In the genomic region with DNA sequence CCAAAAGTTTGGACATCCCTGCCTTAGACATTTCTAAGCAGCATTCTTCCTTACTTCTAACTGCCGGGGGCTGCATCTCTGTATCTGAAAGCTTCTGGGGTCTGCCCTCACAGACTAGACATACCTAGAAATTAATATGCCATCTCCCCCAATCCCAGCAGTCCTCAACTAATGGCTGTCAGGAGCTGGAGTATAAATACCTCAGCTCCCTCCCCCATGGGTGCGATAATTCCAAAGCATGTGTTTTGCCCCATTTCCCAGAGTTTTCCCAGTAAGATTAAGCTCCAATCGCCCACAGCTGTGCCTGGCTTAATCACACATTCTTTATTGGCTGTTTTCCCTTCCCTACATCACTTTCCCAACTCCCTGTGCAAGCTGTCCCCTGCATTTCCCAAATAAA, we compare ENCODE assay signal across 27 cellular contexts. TPM values are rescaled to one million over a fixed set of nuclear protein-coding genes. Genes with fewer than 3 reads are reported as not detected.
DNase-seq lines count a peak whose midpoint lies in the region; ATAC-seq, FAIRE-seq and TF ChIP-seq lines count a peak whose summit lies in the region.
"Had no signal": no experiment of that assay in that cellular context is flagged by ENCODE, and none has a peak within 500 bp of the region (broad histone marks: within the 10 kb centered on the region; RNA-seq: fewer than 3 reads in every experiment).

No MANE protein-coding gene starts in this region.

- H3K4me1 ChIP-seq in right atrium auricular region = no peaks in the 10 kb centered on the region
- no peaks in the 10 kb centered on the region for H3K4me1 ChIP-seq in left ventricle myocardium inferior
- no peaks in the 10 kb centered on the region; a peak in 1 of 7 replicates for H3K4me1 ChIP-seq in H1 (replicated peaks in 1 of 4; ENCODE audit: control insufficient read depth in 3 of 4, insufficient read depth in 4 of 4, low read length in 3 of 4)
- peaks cover 0 to 32% (median 13%) of the 10 kb centered on the region in 4 donors for H3K4me1 ChIP-seq in transverse colon
- peaks cover 17% of the 10 kb centered on the region for H3K4me1 ChIP-seq in Caco-2
- H3K4me1 ChIP-seq: A549, BE2C had no signal

- H3K4me3 ChIP-seq in right atrium auricular region = no peak overlapping the region
- H3K4me3 ChIP-seq in left ventricle myocardium inferior = no peak overlapping the region
- H3K4me3 ChIP-seq in H1 (ENCODE audit: extremely low read depth in 1 of 4, insufficient read depth in 2 of 4, low read depth in 3 of 4, low read length in 4 of 4) = no peak overlapping the region
- no peak overlapping the region for H3K4me3 ChIP-seq in transverse colon
- no peak overlapping the region for H3K4me3 ChIP-seq in Caco-2 (ENCODE audit: low read depth, low read length)
- H3K4me3 ChIP-seq: A549; BLaER1 treated with 17β-estradiol and CSF1 and Interleukin-3, amounts not matched to agents 10 nM and 100 nM; GM23248 had no signal

- H3K4me3 Mint-ChIP-seq in Caco-2 (ENCODE audit: unreplicated experiment) = no peak overlapping the region
- H3K4me3 Mint-ChIP-seq: CD14-positive monocyte; CD4-positive, alpha-beta T cell; CD8-positive, alpha-beta memory T cell; H9; HFFc6 had no signal

- TF ChIP-seq POLR2A in H1 (IDR thresholded peaks at IDR 0.05; ENCODE audit: control extremely low read depth in 1 of 2, low read depth in 2 of 2, low read length in 2 of 2) (no peak), transverse colon (IDR thresholded peaks at IDR 0.05) (no peak)

- no peak overlapping the region for H3K23ac ChIP-seq in H1 (ENCODE audit: insufficient read length)

- no peak overlapping the region for H2BK20ac ChIP-seq in H1 (ENCODE audit: low read length)

- H3K36me3 ChIP-seq in right atrium auricular region (no peaks in the 10 kb centered on the region), left ventricle myocardium inferior (no peaks in the 10 kb centered on the region), H1 (ENCODE audit: control insufficient read depth in 2 of 4, insufficient read depth in 4 of 4, low read length in 3 of 4) (no peaks in the 10 kb centered on the region), transverse colon (no peaks in the 10 kb centered on the region), Caco-2 (ENCODE audit: control insufficient read depth, insufficient read depth, low read length) (no peaks in the 10 kb centered on the region)
- H3K36me3 ChIP-seq: BE2C; BLaER1 treated with 17β-estradiol and CSF1 and Interleukin-3, amounts not matched to agents 10 nM and 100 nM had no signal

- no peak overlapping the region for H3K14ac ChIP-seq in H1 (ENCODE audit: insufficient read length)

- no peaks in the 10 kb centered on the region for H4K20me1 ChIP-seq in H1 (replicated peaks in 1 of 2; ENCODE audit: control insufficient read depth in 1 of 2, insufficient read depth in 2 of 2, low read length in 2 of 2)
- H4K20me1 ChIP-seq: BLaER1 treated with 17β-estradiol and CSF1 and Interleukin-3, amounts not matched to agents 10 nM and 100 nM had no signal

- no peak for TF ChIP-seq CTCF in right atrium auricular region (IDR thresholded peaks at IDR 0.05)
- no peak for TF ChIP-seq CTCF in left ventricle myocardium inferior (IDR thresholded peaks at IDR 0.05; ENCODE audit: borderline replicate concordance)
- no peak for TF ChIP-seq CTCF in H1 (IDR thresholded peaks at IDR 0.05; ENCODE audit: control extremely low read depth in 1 of 3, insufficient read depth in 1 of 3, low read depth in 1 of 3, low read length in 3 of 3)
- no peak for TF ChIP-seq CTCF in transverse colon (IDR thresholded peaks at IDR 0.05)
- no peak for TF ChIP-seq CTCF in Caco-2 (IDR thresholded peaks at IDR 0.05; ENCODE audit: insufficient read depth in 1 of 2, low read depth in 1 of 2, low read length in 1 of 2, severe bottlenecking in 1 of 2, unreplicated experiment in 1 of 2)

- H2BK15ac ChIP-seq in H1 (ENCODE audit: low read length) = no peak overlapping the region

- peak overlapping the region; percentile 16 for H2BK120ac ChIP-seq in H1 (replicated peaks; ENCODE audit: low read depth, low read length)

- H3K27ac Mint-ChIP-seq in Caco-2 (ENCODE audit: unreplicated experiment) = no peak overlapping the region
- H3K27ac Mint-ChIP-seq: CD14-positive monocyte; CD4-positive, alpha-beta T cell; CD8-positive, alpha-beta memory T cell; H9; HFFc6 had no signal

- H3K36me3 Mint-ChIP-seq in Caco-2 (ENCODE audit: insufficient read depth, unreplicated experiment) = no peaks in the 10 kb centered on the region
- H3K36me3 Mint-ChIP-seq: CD14-positive monocyte had no signal

- H3K27ac ChIP-seq in right atrium auricular region (no peak overlapping the region), left ventricle myocardium inferior (replicated peaks) (no peak overlapping the region), H1 (ENCODE audit: low read depth, low read length) (no peak overlapping the region), transverse colon (peak overlapping the region in 3 of 4 donors; percentile 14 to 66 (median 18))
- H3K27ac ChIP-seq: A549; BLaER1 treated with 17β-estradiol and CSF1 and Interleukin-3, amounts not matched to agents 10 nM and 100 nM; GM23248 had no signal

- ATAC-seq in GM19023 (IDR thresholded peaks at IDR 0.05; ENCODE audit: unreplicated experiment) (no peak), HG03045 (IDR thresholded peaks at IDR 0.05; ENCODE audit: unreplicated experiment) (no peak)
- ATAC-seq: A549, HCT116 had no signal

- H3K23me2 ChIP-seq in H1 (ENCODE audit: low read depth, low read length) = 0 out of 2 replicates have a peak, but pooled peaks cover 1% of the 10 kb centered on the region

- H3K27me3 ChIP-seq in right atrium auricular region (no peaks in the 10 kb centered on the region), left ventricle myocardium inferior (ENCODE audit: low read depth) (peaks cover 40% of the 10 kb centered on the region), H1 (replicated peaks in 1 of 4; ENCODE audit: control insufficient read depth in 3 of 4, extremely low read depth in 1 of 4, insufficient read depth in 3 of 4, low read length in 3 of 4) (no peaks in the 10 kb centered on the region), transverse colon (peaks cover 8% of the 10 kb centered on the region), Caco-2 (replicated peaks; ENCODE audit: control insufficient read depth, insufficient read depth, low read length) (no peaks in the 10 kb centered on the region)
- H3K27me3 ChIP-seq: BE2C; BLaER1 treated with 17β-estradiol and CSF1 and Interleukin-3, amounts not matched to agents 10 nM and 100 nM had no signal

- no peak overlapping the region for H3K18ac ChIP-seq in H1 (ENCODE audit: extremely low read depth, low read length)

- in situ Hi-C loops in transverse colon (cut with MboI; ENCODE audit: low pct_ligation_motif_present in 1 of 4, low pct_unique_long_range_greater_than_20kb in 1 of 4, low sequenced_read_pairs in 3 of 4) = loop anchor here in 2 of 4 donors (25.0 kb wide), 2 partner anchors 411 to 436 kb away; a partner anchor contains a TSS

- no peak overlapping the region for H4K5ac ChIP-seq in H1 (ENCODE audit: insufficient read length, low read depth, low read length)

- DNase-seq in right atrium auricular region (ENCODE audit: low spot score) = peak; percentile 21
- DNase-seq in left ventricle myocardium inferior = no peak
- no peak for DNase-seq in H1 (ENCODE audit: low read depth in 1 of 2, low spot score in 2 of 2)
- DNase-seq in transverse colon = no peak
- DNase-seq in Caco-2 = no peak
- DNase-seq: 8988T; ACHN; AML-193; BE2C; Calu3; CD4-positive, alpha-beta T cell; CD8-positive, alpha-beta memory T cell; DMS53; DMS79 treated with DMSO at 0.1 percent for 48 hours; GF-D8; GM23248; H9; HFFc6 had no signal

- H3K9me3 ChIP-seq in right atrium auricular region (peaks cover 0 to 5% of the 10 kb centered on the region in 2 donors), left ventricle myocardium inferior (replicated peaks) (no peaks in the 10 kb centered on the region), H1 (ENCODE audit: insufficient read depth in 2 of 2, low read depth in 1 of 2, low read length in 1 of 2) (no peaks in the 10 kb centered on the region), transverse colon (no peaks in the 10 kb centered on the region), Caco-2 (no peaks in the 10 kb centered on the region)
- H3K9me3 ChIP-seq: A549, BE2C had no signal

- TF ChIP-seq RAD21 in H1 (IDR thresholded peaks at IDR 0.05 in 1 of 2, conservative IDR thresholded peaks at IDR 0.05 in 1 of 2; ENCODE audit: low read depth in 2 of 2, low read length in 2 of 2) = no peak

- H3K9me3 Mint-ChIP-seq in Caco-2 (ENCODE audit: unreplicated experiment) = peaks cover 10% of the 10 kb centered on the region
- H3K9me3 Mint-ChIP-seq: CD4-positive, alpha-beta T cell had no signal

- H3K79me2 ChIP-seq in H1 (ENCODE audit: control insufficient read depth in 1 of 2, insufficient read depth in 2 of 2, low read length in 2 of 2) = no peaks in the 10 kb centered on the region

- no peak for FAIRE-seq in H1 (lab: Jason Lieb, UNC)
- FAIRE-seq: A549, GM12891, GM18507, GM19239 had no signal

- 92% methylated on average over 3 of the region's 3 CpGs; no CpG with 5 or more reads in 1 of the 2 experiments for WGBS in H1 (ENCODE audit: extremely low coverage in 1 of 2, insufficient coverage in 1 of 2, insufficient read length in 1 of 2, insufficient replicate concordance in 2 of 2, low coverage in 1 of 2, low lambda C conversion rate in 2 of 2, missing lambda C conversion rate in 1 of 2), 2 experiments
- 70 to 72% methylated on average over 3 of the region's 3 CpGs for WGBS in transverse colon (ENCODE audit: low coverage in 1 of 2), 2 donors

- no TSS peak for BruUV-seq in Caco-2 (replicated peaks; lab: Mats Ljungman, UMichigan)

- H2AFZ ChIP-seq in H1 (ENCODE audit: low read length) = no peak overlapping the region
- H2AFZ ChIP-seq: GM23248 had no signal

- no peaks in the 10 kb centered on the region for H3K79me1 ChIP-seq in H1 (ENCODE audit: low read depth, low read length)

- H4K91ac ChIP-seq in H1 (replicated peaks; ENCODE audit: insufficient read length, low read length) = no peak overlapping the region

- H2BK5ac ChIP-seq in H1 (ENCODE audit: low read depth, low read length) = no peak overlapping the region

- no peak overlapping the region for H3K4ac ChIP-seq in H1 (replicated peaks; ENCODE audit: insufficient read length, low read depth, low read length)

- no peak overlapping the region for H3K56ac ChIP-seq in H1 (replicated peaks; ENCODE audit: insufficient read length, low read depth, low read length)

- no peak overlapping the region for H2BK12ac ChIP-seq in H1 (ENCODE audit: low read depth, low read length)

- no peak overlapping the region for H4K8ac ChIP-seq in H1 (ENCODE audit: extremely low read depth, insufficient read depth, low read length)

- H2AK5ac ChIP-seq in H1 (ENCODE audit: low read depth, low read length) = no peak overlapping the region

- POLR2A ChIA-PET in H1 (lab: Charles Lee; ENCODE audit: partially characterized antibody) = no interaction called here
- POLR2A ChIA-PET in Caco-2 (lab: Charles Lee) = no interaction called here

- no peak overlapping the region for H3K4me2 ChIP-seq in H1 (ENCODE audit: insufficient read depth in 1 of 2, low read depth in 2 of 2, low read length in 2 of 2)
- H3K4me2 ChIP-seq: A549; BLaER1 treated with 17β-estradiol and CSF1 and Interleukin-3, amounts not matched to agents 10 nM and 100 nM had no signal

- no peak overlapping the region for H3K9ac ChIP-seq in H1 (replicated peaks in 1 of 4; ENCODE audit: extremely low read depth in 1 of 4, low read depth in 3 of 4, low read length in 3 of 4)
- H3K9ac ChIP-seq: BLaER1 treated with 17β-estradiol and CSF1 and Interleukin-3, amounts not matched to agents 10 nM and 100 nM; GM23248 had no signal

- H3K27me3 Mint-ChIP-seq in Caco-2 (ENCODE audit: insufficient read depth, unreplicated experiment) = no peaks in the 10 kb centered on the region

- peaks cover 17% of the 10 kb centered on the region for H3K4me1 Mint-ChIP-seq in Caco-2 (ENCODE audit: low read depth, unreplicated experiment)

- TF ChIP-seq EP300 in H1 (IDR thresholded peaks at IDR 0.05; ENCODE audit: borderline replicate concordance in 1 of 2, low read depth in 2 of 2, low read length in 2 of 2) (no peak), transverse colon (IDR thresholded peaks at IDR 0.05; ENCODE audit: low read depth) (no peak)

- CTCF ChIA-PET in H1 (lab: Charles Lee; ENCODE audit: partially characterized antibody) (interaction anchor here (0.7 to 1.5 kb wide), 5 partner anchors 10 to 1742 kb away, joined by 3 to 4 read pairs (median 3); a partner anchor contains a TSS), Caco-2 (lab: Charles Lee) (no interaction called here)

- intact Hi-C loops in left ventricle myocardium inferior (cut with micrococcal nuclease) (no loop called here), transverse colon (cut with DNase I; ENCODE audit: low total_unique reads) (no loop called here), Caco-2 (cut with micrococcal nuclease; ENCODE audit: unreplicated experiment) (no loop called here)

RNA-seq across cellular contexts. Expression of a gene that starts 13.8 kb away (rescaled TPM):
- 10 to 100 TPM; 22.7 to 23.0 TPM for total RNA-seq in right atrium auricular region
- 83.9 TPM for total RNA-seq in left ventricle myocardium inferior
- total RNA-seq in H1 (2021; fragmentation: NEBNext Ultra II Directional; extraction: Animal tissue kit (Norgen Biotek cat#: 25700)) = 38.0 and 41.0 TPM in 2 replicates
- polyA plus RNA-seq in H1 (2011; rRNA removed) = 11.6 and 13.0 TPM in 2 replicates
- 17.5 TPM for polyA plus RNA-seq in H1 (2011; cell fraction: cytosol; rRNA removed)
- polyA plus RNA-seq in H1 (2011; cell fraction: nucleus; rRNA removed) = 13.0 TPM
- polyA plus RNA-seq in H1 (2012, experiment 1 of 2) = 13.6 to 18.2 TPM (median 16.1 TPM) in 4 replicates
- polyA plus RNA-seq in H1 (2012, experiment 2 of 2) = 1.2 TPM
- polyA plus RNA-seq in H1 (2013, experiment 1 of 2) = 11.4 TPM
- polyA plus RNA-seq in H1 (2013, experiment 2 of 2) = 11.6 TPM
- 52.1 and 77.3 TPM in 2 replicates for polyA minus RNA-seq in H1 (2011; rRNA and poly(A)+ RNA removed)
- polyA minus RNA-seq in H1 (2011; cell fraction: cytosol; rRNA and poly(A)+ RNA removed) = 21.4 TPM
- polyA minus RNA-seq in H1 (2011; cell fraction: nucleus; rRNA and poly(A)+ RNA removed) = 144 TPM
- total RNA-seq in transverse colon = 100 to 1,000 TPM in 1 of 4 donors, 10 to 100 TPM in 3; 35.8 to 115 (median 70.3) TPM
- 41.7 and 44.7 TPM in 2 replicates for total RNA-seq in Caco-2 (2022)

Comparison
In these comparisons a context has a peak if more than half of its experiments do, and no peak if none do; other contexts are left out.
1. H3K27ac ChIP-seq: peak in transverse colon (3 of 4); none in right atrium auricular region (0 of 2), left ventricle myocardium inferior (single experiment) and H1 (single experiment).